ENCODE assay signal across 18 cellular contexts in genomic region chr16:2985893-2986355, GRCh38. TPM values are rescaled to one million over a fixed set of nuclear protein-coding genes. Genes with fewer than 3 reads are reported as not detected.
DNase-seq lines count a peak whose midpoint lies in the region; ATAC-seq, FAIRE-seq and TF ChIP-seq lines count a peak whose summit lies in the region.
"Had no signal": no experiment of that assay in that cellular context is flagged by ENCODE, and none has a peak within 500 bp of the region (broad histone marks: within the 10 kb centered on the region; RNA-seq: fewer than 3 reads in every experiment).

No MANE protein-coding gene starts in this region.

- no peak for FAIRE-seq in H1 (lab: Jason Lieb, UNC)
- FAIRE-seq: GM18507 had no signal

- H2AFZ ChIP-seq in H1 (ENCODE audit: low read length), result no peak overlapping the region
- no peak overlapping the region for H2AFZ ChIP-seq in neural progenitor cell (replicated peaks)

- POLR2A ChIA-PET in H1 (lab: Charles Lee; ENCODE audit: partially characterized antibody), result interaction anchor here (1.2 to 15.2 kb wide), 6 partner anchors 11 to 70 kb away, joined by 3 to 200 read pairs (median 8); partner anchors contain the start of genes CLDN6, HCFC1R1, THOC6 and TNFRSF12A

- H3K18ac ChIP-seq in H1 (ENCODE audit: extremely low read depth, low read length) (peak overlapping the region; percentile 32; the same call in 1 of the 2 replicates), mesendoderm (ENCODE audit: low read length) (no peak overlapping the region)

- H3K4me3 ChIP-seq in H1 (ENCODE audit: extremely low read depth in 1 of 4, insufficient read depth in 2 of 4, low read depth in 3 of 4, low read length in 4 of 4) (no peak overlapping the region), mesendoderm (ENCODE audit: low read length) (no peak overlapping the region), neural progenitor cell (no peak overlapping the region)
- H3K4me3 ChIP-seq: upper lobe of left lung had no signal

- no peak for ATAC-seq in activated T-cell treated with anti-CD3 and anti-CD28 coated beads, Interleukin-2, amount 50 U/mL, for 4 hours
- no peak for ATAC-seq in GM18517 (IDR thresholded peaks at IDR 0.05; ENCODE audit: unreplicated experiment)
- ATAC-seq: stimulated activated naive CD8-positive, alpha-beta T cell treated with anti-CD3 and anti-CD28 coated beads, Interleukin-15, amount 100 ng/mL, for 72 hours had no signal

- H3K4me3 Mint-ChIP-seq in neural progenitor cell, result no peak overlapping the region
- H3K4me3 Mint-ChIP-seq in activated T-cell treated with anti-CD3 and anti-CD28 coated beads, Interleukin-2, amount 50 U/mL, for 4 hours, result no peak overlapping the region
- H3K4me3 Mint-ChIP-seq: activated naive CD4-positive, alpha-beta T cell treated with anti-CD3 and anti-CD28 coated beads for 36 hours; stimulated activated naive CD8-positive, alpha-beta T cell treated with anti-CD3 and anti-CD28 coated beads, Interleukin-15, amount 100 ng/mL, for 72 hours had no signal

- H4K5ac ChIP-seq in H1 (ENCODE audit: insufficient read length, low read depth, low read length) (no peak overlapping the region), mesendoderm (ENCODE audit: low read length) (no peak overlapping the region)

- TF ChIP-seq POLR2A in H1 (IDR thresholded peaks at IDR 0.05; ENCODE audit: control extremely low read depth in 1 of 2, low read depth in 2 of 2, low read length in 2 of 2), result no peak

- H3K4me1 Mint-ChIP-seq in neural progenitor cell, result peaks cover 18% of the 10 kb centered on the region
- H3K4me1 Mint-ChIP-seq in activated T-cell treated with anti-CD3 and anti-CD28 coated beads, Interleukin-2, amount 50 U/mL, for 4 hours (ENCODE audit: low read depth), result peaks cover 10% of the 10 kb centered on the region

- WGBS in H1 (ENCODE audit: extremely low coverage in 1 of 2, insufficient coverage in 1 of 2, insufficient read length in 1 of 2, insufficient replicate concordance in 2 of 2, low coverage in 1 of 2, low lambda C conversion rate in 2 of 2, missing lambda C conversion rate in 1 of 2), 2 experiments, result 91% methylated on average over 15 of the region's 15 CpGs; no CpG with 5 or more reads in 1 of the 2 experiments
- WGBS in mesendoderm (ENCODE audit: extremely low coverage, insufficient coverage, low lambda C conversion rate), result no CpG with 5 or more reads among the region's 15 CpGs

- in situ Hi-C loops in G401 (cut with HindIII; ENCODE audit: low sequenced_read_pairs), result no loop called here

- no peak overlapping the region; the same call in 1 of the 2 replicates for H2BK15ac ChIP-seq in H1 (ENCODE audit: low read length)
- no peak overlapping the region for H2BK15ac ChIP-seq in mesendoderm (replicated peaks; ENCODE audit: low read depth)

- peaks cover 33% of the 10 kb centered on the region for H3F3A ChIP-seq in neural progenitor cell (ENCODE audit: low read depth)

- H3K9me3 ChIP-seq in H1 (ENCODE audit: insufficient read depth in 2 of 2, low read depth in 1 of 2, low read length in 1 of 2), result no peaks in the 10 kb centered on the region
- no peaks in the 10 kb centered on the region for H3K9me3 ChIP-seq in neural progenitor cell (ENCODE audit: low read depth)
- H3K9me3 ChIP-seq: upper lobe of left lung had no signal

- TF ChIP-seq CTCF in H1 (IDR thresholded peaks at IDR 0.05; ENCODE audit: control extremely low read depth in 1 of 3, insufficient read depth in 1 of 3, low read depth in 1 of 3, low read length in 3 of 3), result no peak
- no peak for TF ChIP-seq CTCF in neural progenitor cell (IDR thresholded peaks at IDR 0.05)

- H2AK5ac ChIP-seq in H1 (ENCODE audit: low read depth, low read length) (no peak overlapping the region), mesendoderm (ENCODE audit: low read length) (no peak overlapping the region)

- H3K9ac ChIP-seq in H1 (replicated peaks in 1 of 4; ENCODE audit: extremely low read depth in 1 of 4, low read depth in 3 of 4, low read length in 3 of 4) (no peak overlapping the region), mesendoderm (ENCODE audit: low read length) (no peak overlapping the region), neural progenitor cell (no peak overlapping the region)

- no peak overlapping the region for H2BK5ac ChIP-seq in H1 (ENCODE audit: low read depth, low read length)
- H2BK5ac ChIP-seq in mesendoderm (ENCODE audit: low read length), result no peak overlapping the region

- H3K56ac ChIP-seq in H1 (replicated peaks; ENCODE audit: insufficient read length, low read depth, low read length) (no peak overlapping the region), mesendoderm (ENCODE audit: low read length) (peak overlapping the region; percentile 15)

- H3K4ac ChIP-seq in H1 (replicated peaks; ENCODE audit: insufficient read length, low read depth, low read length), result peak overlapping the region; percentile 67
- no peak overlapping the region for H3K4ac ChIP-seq in mesendoderm (ENCODE audit: low read depth, low read length)

- H3K79me2 ChIP-seq in H1 (ENCODE audit: control insufficient read depth in 1 of 2, insufficient read depth in 2 of 2, low read length in 2 of 2) (no peaks in the 10 kb centered on the region), mesendoderm (ENCODE audit: control insufficient read depth, insufficient read depth, low read length) (no peaks in the 10 kb centered on the region), neural progenitor cell (ENCODE audit: low read depth) (no peaks in the 10 kb centered on the region)

- no peak overlapping the region for H2BK120ac ChIP-seq in H1 (replicated peaks; ENCODE audit: low read depth, low read length)
- H2BK120ac ChIP-seq in mesendoderm (ENCODE audit: low read depth, low read length), result no peak overlapping the region

- no peaks in the 10 kb centered on the region for H3K9me3 Mint-ChIP-seq in neural progenitor cell
- no peaks in the 10 kb centered on the region for H3K9me3 Mint-ChIP-seq in activated T-cell treated with anti-CD3 and anti-CD28 coated beads, Interleukin-2, amount 50 U/mL, for 4 hours
- H3K9me3 Mint-ChIP-seq: activated naive CD4-positive, alpha-beta T cell treated with anti-CD3 and anti-CD28 coated beads for 36 hours; stimulated activated naive CD8-positive, alpha-beta T cell treated with anti-CD3 and anti-CD28 coated beads, Interleukin-15, amount 100 ng/mL, for 72 hours had no signal

- no peak for TF ChIP-seq EP300 in H1 (IDR thresholded peaks at IDR 0.05; ENCODE audit: borderline replicate concordance in 1 of 2, low read depth in 2 of 2, low read length in 2 of 2)

- H3K23ac ChIP-seq in H1 (ENCODE audit: insufficient read length) (no peak overlapping the region), mesendoderm (ENCODE audit: low read length) (no peak overlapping the region)

- H4K20me1 ChIP-seq in H1 (replicated peaks in 1 of 2; ENCODE audit: control insufficient read depth in 1 of 2, insufficient read depth in 2 of 2, low read length in 2 of 2) (no peaks in the 10 kb centered on the region), neural progenitor cell (ENCODE audit: low read depth) (no peaks in the 10 kb centered on the region)

- H3K36me3 ChIP-seq in H1 (ENCODE audit: control insufficient read depth in 2 of 4, insufficient read depth in 4 of 4, low read length in 3 of 4), result no peaks in the 10 kb centered on the region
- no peaks in the 10 kb centered on the region for H3K36me3 ChIP-seq in mesendoderm (ENCODE audit: control insufficient read depth, insufficient read depth, low read length)
- H3K36me3 ChIP-seq in neural progenitor cell, result no peaks in the 10 kb centered on the region
- H3K36me3 ChIP-seq: upper lobe of left lung had no signal

- H3K27me3 ChIP-seq in H1 (replicated peaks in 1 of 4; ENCODE audit: control insufficient read depth in 3 of 4, extremely low read depth in 1 of 4, insufficient read depth in 3 of 4, low read length in 3 of 4) (no peaks in the 10 kb centered on the region; a peak in 1 of 7 replicates), mesendoderm (ENCODE audit: insufficient read depth, low read length, poor library complexity) (no peaks in the 10 kb centered on the region), neural progenitor cell (peaks cover 7% of the 10 kb centered on the region)
- H3K27me3 ChIP-seq: upper lobe of left lung had no signal

- H3K4me1 ChIP-seq in H1 (replicated peaks in 1 of 4; ENCODE audit: control insufficient read depth in 3 of 4, insufficient read depth in 4 of 4, low read length in 3 of 4), result peaks cover 3 to 34% (median 27%) of the 10 kb centered on the region in 4 experiments
- H3K4me1 ChIP-seq in mesendoderm (ENCODE audit: control insufficient read depth, low read depth, low read length), result peaks cover 2% of the 10 kb centered on the region
- peaks cover 22% of the 10 kb centered on the region for H3K4me1 ChIP-seq in neural progenitor cell

- peaks cover 2% of the 10 kb centered on the region; the same call in 1 of the 2 replicates for H3K23me2 ChIP-seq in H1 (ENCODE audit: low read depth, low read length)

- DNase-seq in G401 (ENCODE audit: low spot score) (peak; percentile 96), NCI-H524 (lab: John Stamatoyannopoulos, UW) (peak; percentile 93 to 97), H1 (ENCODE audit: low read depth in 1 of 2, low spot score in 2 of 2) (no peak), mesendoderm (no peak), neural progenitor cell (ENCODE audit: low spot score) (no peak)
- DNase-seq in stimulated activated CD4-positive, alpha-beta T cell treated with anti-CD3 and anti-CD28 coated beads, Interleukin-12 subunit alpha, Interleukin-12 subunit beta, amount 100 ng/mL, for 4 hours, result no peak
- no peak for DNase-seq in activated T-cell treated with anti-CD3 and anti-CD28 coated beads, Interleukin-2, amount 50 U/mL, for 4 hours
- DNase-seq: activated naive CD4-positive, alpha-beta T cell treated with anti-CD3 and anti-CD28 coated beads for 36 hours; aorta; EL; NCI-H345; stimulated activated naive CD8-positive, alpha-beta T cell treated with anti-CD3 and anti-CD28 coated beads, Interleukin-15, amount 100 ng/mL, for 72 hours had no signal

- no peaks in the 10 kb centered on the region for H3K79me1 ChIP-seq in H1 (ENCODE audit: low read depth, low read length)
- no peaks in the 10 kb centered on the region for H3K79me1 ChIP-seq in mesendoderm (ENCODE audit: low read length)

- CTCF ChIA-PET in H1 (lab: Charles Lee; ENCODE audit: partially characterized antibody), result interaction anchor here (0.9 to 2.7 kb wide), 10 partner anchors 9 to 45 kb away, joined by 3 to 12 read pairs (median 4); partner anchors contain the start of genes PAQR4 and TNFRSF12A

- H2BK20ac ChIP-seq in H1 (ENCODE audit: low read length), result no peak overlapping the region

- H3K36me3 Mint-ChIP-seq in neural progenitor cell, result no peaks in the 10 kb centered on the region
- H3K36me3 Mint-ChIP-seq in activated T-cell treated with anti-CD3 and anti-CD28 coated beads, Interleukin-2, amount 50 U/mL, for 4 hours (ENCODE audit: insufficient read depth), result no peaks in the 10 kb centered on the region

- TF ChIP-seq RAD21 in H1 (IDR thresholded peaks at IDR 0.05 in 1 of 2, conservative IDR thresholded peaks at IDR 0.05 in 1 of 2; ENCODE audit: low read depth in 2 of 2, low read length in 2 of 2), result no peak

- H3K27ac Mint-ChIP-seq in neural progenitor cell, result no peak overlapping the region
- H3K27ac Mint-ChIP-seq: activated naive CD4-positive, alpha-beta T cell treated with anti-CD3 and anti-CD28 coated beads for 36 hours had no signal

- no peak overlapping the region for H2BK12ac ChIP-seq in H1 (ENCODE audit: low read depth, low read length)

- H3K27me3 Mint-ChIP-seq in neural progenitor cell (ENCODE audit: insufficient read depth, low read depth), result peaks cover 6% of the 10 kb centered on the region
- H3K27me3 Mint-ChIP-seq in activated T-cell treated with anti-CD3 and anti-CD28 coated beads, Interleukin-2, amount 50 U/mL, for 4 hours (ENCODE audit: low read depth), result no peaks in the 10 kb centered on the region

- H3K27ac ChIP-seq in H1 (ENCODE audit: low read depth, low read length) (no peak overlapping the region), mesendoderm (ENCODE audit: low read depth, low read length) (no peak overlapping the region), neural progenitor cell (no peak overlapping the region)
- H3K27ac ChIP-seq: upper lobe of left lung had no signal

- no peak overlapping the region for H3K14ac ChIP-seq in H1 (ENCODE audit: insufficient read length)

- no peak overlapping the region for H3K4me2 ChIP-seq in H1 (ENCODE audit: insufficient read depth in 1 of 2, low read depth in 2 of 2, low read length in 2 of 2)
- H3K4me2 ChIP-seq in mesendoderm (ENCODE audit: low read length), result no peak overlapping the region
- H3K4me2 ChIP-seq in neural progenitor cell, result no peak overlapping the region

- no peak overlapping the region for H4K91ac ChIP-seq in H1 (replicated peaks; ENCODE audit: insufficient read length, low read length)

- peak overlapping the region; percentile 3 for H4K8ac ChIP-seq in H1 (ENCODE audit: extremely low read depth, insufficient read depth, low read length)
- H4K8ac ChIP-seq in mesendoderm (ENCODE audit: low read depth, low read length), result no peak overlapping the region

RNA-seq across cellular contexts. Expression of gene PKMYT1, which starts 5.7 kb away (rescaled TPM):
- 9.3 and 19.0 TPM in 2 replicates for total RNA-seq in G401 (2014; rRNA removed; shearing (Covaris generic))
- total RNA-seq in H1 (2021; fragmentation: NEBNext Ultra II Directional; extraction: Animal tissue kit (Norgen Biotek cat#: 25700)), result 74.7 and 83.6 TPM in 2 replicates
- polyA plus RNA-seq in H1 (2011; rRNA removed), result 85.2 and 180 TPM in 2 replicates
- 47.7 TPM for polyA plus RNA-seq in H1 (2011; cell fraction: cytosol; rRNA removed)
- polyA plus RNA-seq in H1 (2011; cell fraction: nucleus; rRNA removed), result 210 TPM
- polyA plus RNA-seq in H1 (2012, experiment 1 of 2), result 52.2 to 75.7 TPM (median 70.6 TPM) in 4 replicates
- polyA plus RNA-seq in H1 (2012, experiment 2 of 2), result 62.9 TPM
- polyA plus RNA-seq in H1 (2013, experiment 1 of 2), result 113 TPM
- 117 TPM for polyA plus RNA-seq in H1 (2013, experiment 2 of 2)
- polyA minus RNA-seq in H1 (2011; rRNA and poly(A)+ RNA removed), result 14.7 and 15.1 TPM in 2 replicates
- 22.3 TPM for polyA minus RNA-seq in H1 (2011; cell fraction: cytosol; rRNA and poly(A)+ RNA removed)
- 61.8 TPM for polyA minus RNA-seq in H1 (2011; cell fraction: nucleus; rRNA and poly(A)+ RNA removed)
- 104 TPM for polyA plus RNA-seq in mesendoderm (2013, experiment 1 of 2)
- 100 TPM for polyA plus RNA-seq in mesendoderm (2013, experiment 2 of 2)
- total RNA-seq in neural progenitor cell (ENCODE audit: low replicate concordance), result 4.6 and 38.5 TPM in 2 replicates
- 10 to 100 TPM; 53.1 to 79.1 (median 66.0) TPM for total RNA-seq in activated T-cell treated with anti-CD3 and anti-CD28 coated beads, Interleukin-2, amount 50 U/mL, for 4 hours

RNA-seq across cellular contexts. Expression of gene PAQR4, which starts 16.8 kb away (rescaled TPM):
- 29.0 and 43.4 TPM in 2 replicates for total RNA-seq in G401 (2014; rRNA removed; shearing (Covaris generic))
- total RNA-seq in H1 (2021; fragmentation: NEBNext Ultra II Directional; extraction: Animal tissue kit (Norgen Biotek cat#: 25700)), result 28.2 and 28.8 TPM in 2 replicates
- 34.6 and 52.8 TPM in 2 replicates for polyA plus RNA-seq in H1 (2011; rRNA removed)
- polyA plus RNA-seq in H1 (2011; cell fraction: cytosol; rRNA removed), result 28.3 TPM
- polyA plus RNA-seq in H1 (2011; cell fraction: nucleus; rRNA removed), result 78.3 TPM
- polyA plus RNA-seq in H1 (2012, experiment 1 of 2), result 20.3 to 25.4 TPM (median 23.6 TPM) in 4 replicates
- 28.0 TPM for polyA plus RNA-seq in H1 (2012, experiment 2 of 2)
- polyA plus RNA-seq in H1 (2013, experiment 1 of 2), result 32.2 TPM
- 33.2 TPM for polyA plus RNA-seq in H1 (2013, experiment 2 of 2)
- 17.1 and 17.9 TPM in 2 replicates for polyA minus RNA-seq in H1 (2011; rRNA and poly(A)+ RNA removed)
- polyA minus RNA-seq in H1 (2011; cell fraction: cytosol; rRNA and poly(A)+ RNA removed), result 22.5 TPM
- 15.5 TPM for polyA minus RNA-seq in H1 (2011; cell fraction: nucleus; rRNA and poly(A)+ RNA removed)
- 19.8 TPM for polyA plus RNA-seq in mesendoderm (2013, experiment 1 of 2)
- polyA plus RNA-seq in mesendoderm (2013, experiment 2 of 2), result 19.1 TPM
- 3.3 and 15.4 TPM in 2 replicates for total RNA-seq in neural progenitor cell (ENCODE audit: low replicate concordance)
- total RNA-seq in activated T-cell treated with anti-CD3 and anti-CD28 coated beads, Interleukin-2, amount 50 U/mL, for 4 hours, result 10 to 100 TPM; 17.4 to 24.9 (median 22.6) TPM

RNA-seq across cellular contexts. Expression of gene KREMEN2, which starts 21.8 kb away (rescaled TPM):
- total RNA-seq in G401 (2014; rRNA removed; shearing (Covaris generic)), result 64.8 and 80.7 TPM in 2 replicates
- 6.6 and 7.8 TPM in 2 replicates for total RNA-seq in H1 (2021; fragmentation: NEBNext Ultra II Directional; extraction: Animal tissue kit (Norgen Biotek cat#: 25700))
- polyA plus RNA-seq in H1 (2011; rRNA removed), result 7.0 and 10.4 TPM in 2 replicates
- polyA plus RNA-seq in H1 (2011; cell fraction: cytosol; rRNA removed), result 8.8 TPM
- 16.5 TPM for polyA plus RNA-seq in H1 (2011; cell fraction: nucleus; rRNA removed)
- polyA plus RNA-seq in H1 (2012, experiment 1 of 2), result 2.6 to 7.9 TPM (median 6.3 TPM) in 4 replicates
- polyA plus RNA-seq in H1 (2012, experiment 2 of 2), result 6.3 TPM
- 10.9 TPM for polyA plus RNA-seq in H1 (2013, experiment 1 of 2)
- polyA plus RNA-seq in H1 (2013, experiment 2 of 2), result 10.2 TPM
- 0.32 and 0.71 TPM in 2 replicates for polyA minus RNA-seq in H1 (2011; rRNA and poly(A)+ RNA removed)
- polyA minus RNA-seq in H1 (2011; cell fraction: cytosol; rRNA and poly(A)+ RNA removed), result 2.3 TPM
- 3.9 TPM for polyA minus RNA-seq in H1 (2011; cell fraction: nucleus; rRNA and poly(A)+ RNA removed)
- polyA plus RNA-seq in mesendoderm (2013, experiment 1 of 2), result 2.0 TPM
- polyA plus RNA-seq in mesendoderm (2013, experiment 2 of 2), result 1.9 TPM
- total RNA-seq in neural progenitor cell (ENCODE audit: low replicate concordance), result 0.51 and 5.6 TPM in 2 replicates
- total RNA-seq in activated T-cell treated with anti-CD3 and anti-CD28 coated beads, Interleukin-2, amount 50 U/mL, for 4 hours, result under 1 TPM in 2 of 3 donors, not detected in 1; 0.11 TPM
- total RNA-seq: activated naive CD4-positive, alpha-beta T cell treated with anti-CD3 and anti-CD28 coated beads for 36 hours; aorta; lung microvascular endothelial cell; osteocyte; T-helper 1 cell treated with Interleukin-12 subunit alpha and Interleukin-12 subunit beta and Interleukin-4 antibody, amounts not matched to agents 30 ng/mL and 1 ng/mL, for 36 hours; upper lobe of left lung had no signal
- polyA plus RNA-seq: aorta had no signal

RNA-seq across cellular contexts. Expression of gene CLDN9, which starts 26.8 kb away (rescaled TPM):
- total RNA-seq in G401 (2014; rRNA removed; shearing (Covaris generic)), result not detected in 2 replicates
- 0.60 and 0.77 TPM in 2 replicates for total RNA-seq in H1 (2021; fragmentation: NEBNext Ultra II Directional; extraction: Animal tissue kit (Norgen Biotek cat#: 25700))
- polyA plus RNA-seq in H1 (2011; rRNA removed), result 0.89 and 2.2 TPM in 2 replicates
- 1.1 TPM for polyA plus RNA-seq in H1 (2011; cell fraction: cytosol; rRNA removed)
- 1.5 TPM for polyA plus RNA-seq in H1 (2011; cell fraction: nucleus; rRNA removed)
- 0.88 to 1.4 TPM (median 1.3 TPM) in 4 replicates for polyA plus RNA-seq in H1 (2012, experiment 1 of 2)
- polyA plus RNA-seq in H1 (2012, experiment 2 of 2), result 0.79 TPM
- polyA plus RNA-seq in H1 (2013, experiment 1 of 2), result 0.45 TPM
- polyA plus RNA-seq in H1 (2013, experiment 2 of 2), result 0.64 TPM
- 0.54 and 0.69 TPM in 2 replicates for polyA minus RNA-seq in H1 (2011; rRNA and poly(A)+ RNA removed)
- 1.2 TPM for polyA minus RNA-seq in H1 (2011; cell fraction: cytosol; rRNA and poly(A)+ RNA removed)
- 2.4 TPM for polyA minus RNA-seq in H1 (2011; cell fraction: nucleus; rRNA and poly(A)+ RNA removed)
- polyA plus RNA-seq in mesendoderm (2013, experiment 1 of 2), result 0.20 TPM
- 0.15 TPM for polyA plus RNA-seq in mesendoderm (2013, experiment 2 of 2)
- not detected in 2 replicates for total RNA-seq in neural progenitor cell (ENCODE audit: low replicate concordance)
- not detected for total RNA-seq in activated T-cell treated with anti-CD3 and anti-CD28 coated beads, Interleukin-2, amount 50 U/mL, for 4 hours
- total RNA-seq: activated naive CD4-positive, alpha-beta T cell treated with anti-CD3 and anti-CD28 coated beads for 36 hours; lung microvascular endothelial cell; osteocyte had no signal

RNA-seq across cellular contexts. Expression of gene CLDN6, which starts 32.1 kb away (rescaled TPM):
- total RNA-seq in G401 (2014; rRNA removed; shearing (Covaris generic)), result 1.7 and 2.7 TPM in 2 replicates
- total RNA-seq in H1 (2021; fragmentation: NEBNext Ultra II Directional; extraction: Animal tissue kit (Norgen Biotek cat#: 25700)), result 747 and 793 TPM in 2 replicates
- polyA plus RNA-seq in H1 (2011; rRNA removed), result 1,115 and 1,541 TPM in 2 replicates
- 1,064 TPM for polyA plus RNA-seq in H1 (2011; cell fraction: cytosol; rRNA removed)
- 853 TPM for polyA plus RNA-seq in H1 (2011; cell fraction: nucleus; rRNA removed)
- polyA plus RNA-seq in H1 (2012, experiment 1 of 2), result 1,062 to 1,141 TPM (median 1,120 TPM) in 4 replicates
- polyA plus RNA-seq in H1 (2012, experiment 2 of 2), result 1,707 TPM
- polyA plus RNA-seq in H1 (2013, experiment 1 of 2), result 1,092 TPM
- 1,249 TPM for polyA plus RNA-seq in H1 (2013, experiment 2 of 2)
- 497 and 676 TPM in 2 replicates for polyA minus RNA-seq in H1 (2011; rRNA and poly(A)+ RNA removed)
- 373 TPM for polyA minus RNA-seq in H1 (2011; cell fraction: cytosol; rRNA and poly(A)+ RNA removed)
- polyA minus RNA-seq in H1 (2011; cell fraction: nucleus; rRNA and poly(A)+ RNA removed), result 219 TPM
- polyA plus RNA-seq in mesendoderm (2013, experiment 1 of 2), result 508 TPM
- 491 TPM for polyA plus RNA-seq in mesendoderm (2013, experiment 2 of 2)
- 31.6 and 60.0 TPM in 2 replicates for total RNA-seq in neural progenitor cell (ENCODE audit: low replicate concordance)
- under 1 TPM; 0.18 to 0.30 (median 0.22) TPM for total RNA-seq in activated T-cell treated with anti-CD3 and anti-CD28 coated beads, Interleukin-2, amount 50 U/mL, for 4 hours
- total RNA-seq: activated naive CD4-positive, alpha-beta T cell treated with anti-CD3 and anti-CD28 coated beads for 36 hours; aorta; lung microvascular endothelial cell; T-helper 1 cell treated with Interleukin-12 subunit alpha and Interleukin-12 subunit beta and Interleukin-4 antibody, amounts not matched to agents 30 ng/mL and 1 ng/mL, for 36 hours had no signal
- polyA plus RNA-seq: aorta had no signal

Comparison
In these comparisons a context has a peak if more than half of its experiments do, and no peak if none do; other contexts are left out.
1. DNase-seq: peak in G401 (single experiment) and NCI-H524 (2 of 2); none in H1 (0 of 2), mesendoderm (single experiment), neural progenitor cell (single experiment), stimulated activated CD4-positive, alpha-beta T cell treated with anti-CD3 and anti-CD28 coated beads, Interleukin-12 subunit alpha, Interleukin-12 subunit beta, amount 100 ng/mL, for 4 hours (single experiment) and activated T-cell treated with anti-CD3 and anti-CD28 coated beads, Interleukin-2, amount 50 U/mL, for 4 hours (single experiment).